17 cellular contexts compared by ENCODE assay signal in genomic region chr16:14509055-14509454, GRCh38.
DNase-seq lines count a peak whose midpoint lies in the region; ATAC-seq, FAIRE-seq and TF ChIP-seq lines count a peak whose summit lies in the region.
"Had no signal": no experiment of that assay in that cellular context is flagged by ENCODE, and none has a peak within 500 bp of the region (broad histone marks: within the 10 kb centered on the region; RNA-seq: fewer than 3 reads in every experiment).

No MANE protein-coding gene starts in this region.

- H4K20me1 ChIP-seq in HepG2 (ENCODE audit: insufficient read depth, low read length): no peaks in the 10 kb centered on the region

- H3K27me3 ChIP-seq in MG63 (no peaks in the 10 kb centered on the region), bronchial epithelial cell (ENCODE audit: control insufficient read depth, insufficient read depth, low read length) (no peaks in the 10 kb centered on the region), HepG2 (ENCODE audit: control insufficient read depth in 1 of 2, insufficient read depth in 2 of 2, low read length in 2 of 2) (no peaks in the 10 kb centered on the region)
- H3K27me3 ChIP-seq: heart left ventricle, ovary had no signal

- H3K36me3 ChIP-seq in MG63 (no peaks in the 10 kb centered on the region), bronchial epithelial cell (ENCODE audit: control insufficient read depth, insufficient read depth, low read length) (no peaks in the 10 kb centered on the region), HepG2 (replicated peaks in 1 of 2; ENCODE audit: control insufficient read depth in 1 of 2, insufficient read depth in 2 of 2, low read length in 2 of 2) (no peaks in the 10 kb centered on the region)
- H3K36me3 ChIP-seq: heart left ventricle, ovary had no signal

- no peak for TF ChIP-seq POLR2A in HepG2 (IDR thresholded peaks at IDR 0.05; ENCODE audit: insufficient read depth in 1 of 2, low read depth in 2 of 2, low read length in 2 of 2)

- peak overlapping the region; percentile 48 for H3K4me2 ChIP-seq in HepG2 (ENCODE audit: low read depth, low read length)

- in situ Hi-C loops in HepG2 (cut with HindIII; ENCODE audit: extremely low pct_ligation_motif_present, low pct_unique_long_range_greater_than_20kb): no loop called here

- intact Hi-C loops in HepG2 (cut with micrococcal nuclease; ENCODE audit: unreplicated experiment): no loop called here

- no TSS peak for BruUV-seq in HepG2 (replicated peaks; lab: Mats Ljungman, UMichigan)

- H3K9ac ChIP-seq in HepG2 (ENCODE audit: insufficient read depth, low read depth, low read length): no peak overlapping the region

- H3K4me1 ChIP-seq in HepG2 (ENCODE audit: insufficient read depth, low read length): peaks cover 64% of the 10 kb centered on the region

- no peak for TF ChIP-seq RAD21 in HepG2 (CRISPR knock-in tag; IDR thresholded peaks at IDR 0.05)

- CTCF ChIA-PET in HepG2 (lab: Yijun Ruan, JAX; ENCODE audit: low intra/inter-chr PET ratio, low total read pairs): no interaction called here

- POLR2A ChIA-PET in HepG2 (lab: Yijun Ruan, JAX): interaction anchor here (0.8 to 3.3 kb wide), 6 partner anchors 8 to 110 kb away, joined by 3 to 25 read pairs (median 6); no protein-coding TSS in a partner anchor

- no peak overlapping the region for H2AFZ ChIP-seq in HepG2 (ENCODE audit: low read length)

- no peak for FAIRE-seq in bronchial epithelial cell (lab: Jason Lieb, UNC)
- no peak for FAIRE-seq in HepG2 (lab: Jason Lieb, UNC)
- FAIRE-seq: GM12891 had no signal

- TF ChIP-seq EP300 in HepG2 (IDR thresholded peaks at IDR 0.05; ENCODE audit: low read depth in 2 of 2, low read length in 2 of 2) (peak in 1 of 2 experiments; percentile 45; a peak in 1 of 4 replicates), HepG2 (CRISPR knock-in tag; IDR thresholded peaks at IDR 0.05; ENCODE audit: borderline replicate concordance) (no peak)

- DNase-seq in COLO829 (ENCODE audit: low spot score): peak; percentile 48
- DNase-seq in MG63: peak; percentile 70
- peak; percentile 88 for DNase-seq in bronchial epithelial cell (ENCODE audit: low read depth)
- DNase-seq in HepG2 (ENCODE audit: low spot score): peak; percentile 68
- DNase-seq in Ammon's horn (ENCODE audit: low spot score): no peak
- no peak for DNase-seq in NCI-H2227 (lab: John Stamatoyannopoulos, UW; ENCODE audit: unreplicated experiment)
- DNase-seq in COR-L47 (lab: John Stamatoyannopoulos, UW): no peak
- DNase-seq in stimulated activated naive CD4-positive, alpha-beta T cell treated with Interleukin-2 at 50 U/mL for 16 hours (lab: John Stamatoyannopoulos, UW): no peak
- DNase-seq: activated CD8-positive, alpha-beta memory T cell treated with anti-CD3 and anti-CD28 coated beads, Interleukin-2, amount 50 U/mL, for 48 hours; AML-193; effector CD8-positive, alpha-beta T cell; heart left ventricle; NCI-H510A; ovary; stimulated activated CD4-positive, alpha-beta T cell treated with anti-CD3 and anti-CD28 coated beads, Interleukin-2, amount 100 ng/mL, for 48 hours; stimulated activated naive B cell treated with anti-CD40 and anti-IgM and Interleukin-4, amounts not matched to agents 10 μg/mL and 1 μg/mL and 100 μg/mL, for 72 hours had no signal

- no peaks in the 10 kb centered on the region for H3K9me3 ChIP-seq in MG63
- H3K9me3 ChIP-seq in HepG2 (ENCODE audit: low read length): no peaks in the 10 kb centered on the region
- H3K9me3 ChIP-seq: heart left ventricle, ovary had no signal

- H3K27ac ChIP-seq in HepG2 (ENCODE audit: extremely low read length, insufficient read depth, low read length): peak overlapping the region; percentile 84

- no peak for ATAC-seq in HepG2
- ATAC-seq: stimulated activated naive B cell treated with anti-CD40 and anti-IgM and Interleukin-4, amounts not matched to agents 10 μg/mL and 1 μg/mL and 100 μg/mL, for 72 hours had no signal

- H3K79me2 ChIP-seq in HepG2 (ENCODE audit: insufficient read depth, low read length): no peaks in the 10 kb centered on the region

- WGBS in HepG2 (ENCODE audit: low lambda C conversion rate): 80% methylated on average over 4 of the region's 4 CpGs

- TF ChIP-seq CTCF in bronchial epithelial cell (IDR thresholded peaks at IDR 0.05; ENCODE audit: insufficient read depth, low read length, severe bottlenecking): no peak
- no peak for TF ChIP-seq CTCF in HepG2 (CRISPR knock-in tag; IDR thresholded peaks at IDR 0.05)

- no peak overlapping the region for H3K4me3 ChIP-seq in MG63
- no peak overlapping the region for H3K4me3 ChIP-seq in bronchial epithelial cell (ENCODE audit: low read depth, low read length)
- H3K4me3 ChIP-seq in HepG2 (replicated peaks in 1 of 3; ENCODE audit: insufficient read depth in 1 of 3, low read depth in 2 of 3, low read length in 3 of 3): no peak overlapping the region
- H3K4me3 ChIP-seq: heart left ventricle, ovary had no signal

TF ChIP-seq in HepG2, 621 proteins besides CTCF, POLR2A, EP300 and RAD21 (continues in another document):
- TF ChIP-seq ZNF281 (CRISPR knock-in tag; IDR thresholded peaks at IDR 0.05; ENCODE audit: borderline replicate concordance): no peak
- no peak for TF ChIP-seq GPN1 (CRISPR knock-in tag; IDR thresholded peaks at IDR 0.05; ENCODE audit: borderline replicate concordance)
- TF ChIP-seq ZKSCAN1 (IDR thresholded peaks at IDR 0.05; ENCODE audit: low read length): no peak
- TF ChIP-seq ZNF225 (CRISPR knock-in tag; IDR thresholded peaks at IDR 0.05): no peak
- no peak for TF ChIP-seq GABPA (IDR thresholded peaks at IDR 0.05; ENCODE audit: low read depth, low read length)
- TF ChIP-seq GABPA (CRISPR knock-in tag; IDR thresholded peaks at IDR 0.05; ENCODE audit: low read depth): no peak
- TF ChIP-seq FOSL2 (CRISPR knock-in tag; IDR thresholded peaks at IDR 0.05): peak; percentile 78
- no peak for TF ChIP-seq ZMAT5 (CRISPR knock-in tag; IDR thresholded peaks at IDR 0.05; ENCODE audit: borderline replicate concordance, low read depth)
- no peak for TF ChIP-seq ZFP1 (CRISPR knock-in tag; IDR thresholded peaks at IDR 0.05)
- peak; percentile 74 to 75 for TF ChIP-seq MAFK (conservative IDR thresholded peaks at IDR 0.05 in 1 of 2, IDR thresholded peaks at IDR 0.05 in 1 of 2; ENCODE audit: low read length in 2 of 2)
- TF ChIP-seq ZNF609 (CRISPR knock-in tag; IDR thresholded peaks at IDR 0.05; ENCODE audit: borderline replicate concordance): no peak
- no peak for TF ChIP-seq NFKB2 (CRISPR knock-in tag; IDR thresholded peaks at IDR 0.05; ENCODE audit: borderline replicate concordance)
- TF ChIP-seq HNRNPUL1 (IDR thresholded peaks at IDR 0.05; ENCODE audit: low read depth, low read length): no peak

Comparison
In these comparisons a context has a peak if more than half of its experiments do, and no peak if none do; other contexts are left out.
1. DNase-seq: peak in COLO829 (single experiment), MG63 (single experiment), bronchial epithelial cell (single experiment) and HepG2 (single experiment); none in Ammon's horn (single experiment), NCI-H2227 (single experiment), COR-L47 (single experiment) and stimulated activated naive CD4-positive, alpha-beta T cell treated with Interleukin-2 at 50 U/mL for 16 hours (single experiment).